ENCODE assay signal across 9 cellular contexts in the genomic region with DNA sequence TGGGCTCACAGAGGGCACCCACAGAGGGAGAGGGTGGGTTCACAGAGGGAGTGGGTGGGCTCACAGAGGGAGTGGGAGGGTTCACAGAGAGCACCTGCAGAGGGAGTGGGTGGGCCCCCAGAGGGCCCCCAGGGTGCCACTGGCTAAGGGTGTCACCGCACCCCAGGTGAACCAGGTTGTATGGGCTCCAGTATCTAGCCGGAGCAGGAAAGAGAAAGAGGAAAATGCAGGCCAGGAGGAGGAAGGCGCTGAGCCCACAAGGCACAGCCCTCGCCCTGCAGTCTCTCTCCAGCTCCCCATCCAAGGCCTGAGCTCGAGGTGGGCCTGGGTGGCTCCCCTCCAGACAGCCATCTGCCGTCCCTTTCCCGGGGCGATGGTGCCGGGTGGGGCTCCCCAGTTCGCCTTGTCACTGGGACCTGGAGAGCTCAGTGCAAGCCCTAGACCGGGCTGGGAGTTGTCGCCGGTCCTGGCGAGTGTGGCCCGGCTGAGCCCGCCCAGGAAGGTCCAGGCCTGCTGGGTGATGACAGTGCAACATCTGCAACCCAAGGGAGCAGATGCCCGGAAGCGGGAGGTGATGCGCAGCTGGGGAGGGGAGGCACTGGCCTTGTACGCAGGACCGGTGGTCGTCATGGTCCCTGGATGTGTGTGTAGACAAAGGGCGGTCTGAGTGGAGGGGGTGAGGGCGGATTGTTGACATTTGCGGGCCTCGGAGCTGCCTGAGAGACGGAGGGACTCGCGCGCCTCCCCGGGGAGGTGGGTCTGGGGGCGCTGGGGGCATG. TPM values are rescaled to one million over a fixed set of nuclear protein-coding genes. Genes with fewer than 3 reads are reported as not detected.
DNase-seq lines count a peak whose midpoint lies in the region; ATAC-seq lines count a peak whose summit lies in the region.
"Had no signal": no experiment of that assay in that cellular context is flagged by ENCODE, and none has a peak within 500 bp of the region (broad histone marks: within the 10 kb centered on the region; RNA-seq: fewer than 3 reads in every experiment).

No MANE protein-coding gene starts in this region.

- peak overlapping the region; percentile 46 for H3K4me3 ChIP-seq in NT2/D1 (ENCODE audit: insufficient read length, low read depth)

- peaks cover 36% of the 10 kb centered on the region for H3K27me3 ChIP-seq in NT2/D1 (ENCODE audit: insufficient read depth, insufficient read length)

- DNase-seq in AG08396 (ENCODE audit: low spot score) = peak; percentile 12
- no peak for DNase-seq in NT2/D1 (ENCODE audit: low read depth, low spot score)
- DNase-seq in left kidney (ENCODE audit: low read depth, low spot score) = peak; percentile 62
- DNase-seq in NCI-H187 (lab: John Stamatoyannopoulos, UW) = no peak
- DNase-seq in HT-29 (ENCODE audit: low spot score) = no peak

- no peaks in the 10 kb centered on the region for H3K9me3 ChIP-seq in ES-I3 (ENCODE audit: control insufficient read depth, insufficient read depth, low read length)
- H3K9me3 ChIP-seq in NT2/D1 (ENCODE audit: insufficient read depth, low read length) = no peaks in the 10 kb centered on the region

- H3K4me1 ChIP-seq in ES-I3 (ENCODE audit: insufficient read depth, low read length) = no peaks in the 10 kb centered on the region; the same call in 1 of the 2 replicates
- H3K4me1 ChIP-seq in NT2/D1 (ENCODE audit: insufficient read depth, insufficient read length) = peaks cover 6% of the 10 kb centered on the region

- peak overlapping the region; percentile 56; the same call in 1 of the 2 replicates for H3K9ac ChIP-seq in ES-I3 (ENCODE audit: low read depth, low read length)
- peak overlapping the region; percentile 85 for H3K9ac ChIP-seq in NT2/D1 (ENCODE audit: insufficient read length, low read depth)

- ATAC-seq in HG03280 (IDR thresholded peaks at IDR 0.05; ENCODE audit: unreplicated experiment) (no peak), HG02571 (IDR thresholded peaks at IDR 0.05; ENCODE audit: unreplicated experiment) (no peak)

- H3K36me3 ChIP-seq in ES-I3 (ENCODE audit: insufficient read depth, low read length) (no peaks in the 10 kb centered on the region), NT2/D1 (ENCODE audit: insufficient read depth, insufficient read length, low read length) (no peaks in the 10 kb centered on the region)

RNA-seq across cellular contexts. Expression of a gene that starts 0.8 kb away (rescaled TPM):
- not detected in 2 replicates for total RNA-seq in HT-29 (2014; rRNA removed; shearing (Covaris generic))
- total RNA-seq: LHCN-M2 had no signal

RNA-seq across cellular contexts. Expression of a gene that starts 24.2 kb away (rescaled TPM):
- total RNA-seq in HT-29 (2014; rRNA removed; shearing (Covaris generic)) = 0.38 and 1.5 TPM in 2 replicates
- total RNA-seq: LHCN-M2 had no signal

Comparison
In these comparisons a context has a peak if more than half of its experiments do, and no peak if none do; other contexts are left out.
1. DNase-seq: peak in AG08396 (single experiment) and left kidney (single experiment); none in NT2/D1 (single experiment), NCI-H187 (0 of 2) and HT-29 (single experiment).